In genomic region chr3:140898340-140899180, GRCh38 we compare ENCODE assay signal across 8 cellular contexts. TPM values are rescaled to one million over a fixed set of nuclear protein-coding genes. Genes with fewer than 3 reads are reported as not detected.
DNase-seq lines count a peak whose midpoint lies in the region; ATAC-seq, FAIRE-seq and TF ChIP-seq lines count a peak whose summit lies in the region.

No MANE protein-coding gene starts in this region.

- no peaks in the 10 kb centered on the region for H3F3A ChIP-seq in Loucy (ENCODE audit: low read depth)

- TF ChIP-seq CTCF in GM12874 (IDR thresholded peaks at IDR 0.05; ENCODE audit: insufficient read depth, low read depth, low read length) (peak; percentile 29; the same call in 1 of the 2 replicates), Loucy (conservative IDR thresholded peaks at IDR 0.05; ENCODE audit: low read length) (peak; percentile 86), endothelial cell of umbilical vein (IDR thresholded peaks at IDR 0.05; ENCODE audit: extremely low read depth in 1 of 2, insufficient read depth in 1 of 2, low read depth in 1 of 2, low read length in 2 of 2) (peak; percentile 16 to 42)

- no peak overlapping the region for H3K4me3 ChIP-seq in Loucy (ENCODE audit: low read length, poor library complexity, severe bottlenecking)
- no peak overlapping the region for H3K4me3 ChIP-seq in endothelial cell of umbilical vein (replicated peaks in 1 of 3; ENCODE audit: insufficient read depth in 1 of 3, low read depth in 1 of 3, low read length in 3 of 3)

- ATAC-seq in HG03097 (IDR thresholded peaks at IDR 0.05; ENCODE audit: low FRiP score, unreplicated experiment): no peak

- CTCF ChIA-PET in endothelial cell of umbilical vein (lab: Charles Lee): interaction anchor here (1.0 to 2.4 kb wide), 5 partner anchors 30 to 294 kb away, joined by 3 to 12 read pairs (median 3); no protein-coding TSS in a partner anchor

- H3K9me3 ChIP-seq in Loucy (ENCODE audit: insufficient read depth, low read depth, low read length) (no peaks in the 10 kb centered on the region), endothelial cell of umbilical vein (replicated peaks; ENCODE audit: control insufficient read depth, insufficient read depth, low read length) (no peaks in the 10 kb centered on the region)

- DNase-seq in AG20443 (ENCODE audit: low spot score) (peak; percentile 65), RPMI7951 (ENCODE audit: low read depth) (peak; percentile 70), endothelial cell of umbilical vein (ENCODE audit: low read depth, low spot score) (peak; percentile 55), myocyte (ENCODE audit: low read depth) (peak; percentile 83), ureter (ENCODE audit: low spot score) (no peak)

- H3K36me3 ChIP-seq in Loucy (ENCODE audit: insufficient read depth, low read length) (no peaks in the 10 kb centered on the region), endothelial cell of umbilical vein (ENCODE audit: control insufficient read depth in 2 of 2, extremely low read depth in 1 of 2, insufficient read depth in 2 of 2, low read length in 2 of 2) (no peaks in the 10 kb centered on the region)

- no peak overlapping the region for H3K27ac ChIP-seq in endothelial cell of umbilical vein (ENCODE audit: insufficient read depth, low read depth, low read length)

- intact Hi-C loops in endothelial cell of umbilical vein (cut with micrococcal nuclease): loop anchor here (1.0 to 2.0 kb wide), 3 partner anchors 74 to 294 kb away; no protein-coding TSS in a partner anchor

- no peak for TF ChIP-seq POLR2A in endothelial cell of umbilical vein (IDR thresholded peaks at IDR 0.05; ENCODE audit: low read depth, low read length)

- no peaks in the 10 kb centered on the region for H3K9me1 ChIP-seq in endothelial cell of umbilical vein (replicated peaks; ENCODE audit: control insufficient read depth, extremely low read depth, insufficient read depth, low read length)

- no peaks in the 10 kb centered on the region for H3K9me2 ChIP-seq in Loucy (replicated peaks; ENCODE audit: low read depth, low read length)

- POLR2A ChIA-PET in endothelial cell of umbilical vein (lab: Charles Lee): no interaction called here

- BruUV-seq in endothelial cell of umbilical vein (replicated peaks; lab: Mats Ljungman, UMichigan): no TSS peak

- H2AFZ ChIP-seq in Loucy (ENCODE audit: low read length) (peak overlapping the region; percentile 32; the same call in 1 of the 2 replicates), endothelial cell of umbilical vein (ENCODE audit: low read depth, low read length) (no peak overlapping the region)

- dilution Hi-C loops in endothelial cell of umbilical vein (cut with MboI; ENCODE audit: extremely low pct_ligation_motif_present, low sequenced_read_pairs): no loop called here

- H3K79me2 ChIP-seq in Loucy (ENCODE audit: insufficient read depth, low read length) (no peaks in the 10 kb centered on the region), endothelial cell of umbilical vein (ENCODE audit: control insufficient read depth, insufficient read depth, low read length) (no peaks in the 10 kb centered on the region)

- H3K9ac ChIP-seq in Loucy (ENCODE audit: low read depth, low read length, poor library complexity, severe bottlenecking) (no peak overlapping the region), endothelial cell of umbilical vein (replicated peaks; ENCODE audit: extremely low read depth, insufficient read depth, low read length) (no peak overlapping the region)

- peak; percentile 60 for FAIRE-seq in endothelial cell of umbilical vein (lab: Jason Lieb, UNC)

- H3K4me2 ChIP-seq in Loucy (ENCODE audit: low read depth, low read length, poor library complexity, severe bottlenecking): no peak overlapping the region
- no peak overlapping the region for H3K4me2 ChIP-seq in endothelial cell of umbilical vein (ENCODE audit: insufficient read depth, low read length)

- H3K27me3 ChIP-seq in Loucy (ENCODE audit: insufficient read depth, low read length, poor library complexity, severe bottlenecking) (no peaks in the 10 kb centered on the region), endothelial cell of umbilical vein (ENCODE audit: control insufficient read depth in 2 of 2, insufficient read depth in 2 of 2, low read length in 2 of 2) (no peaks in the 10 kb centered on the region)

- no peaks in the 10 kb centered on the region for H3K4me1 ChIP-seq in Loucy (ENCODE audit: insufficient read depth, low read length, poor library complexity, severe bottlenecking)
- H3K4me1 ChIP-seq in endothelial cell of umbilical vein (ENCODE audit: control insufficient read depth, extremely low read depth, insufficient read depth, low read length): no peaks in the 10 kb centered on the region

- H4K20me1 ChIP-seq in Loucy (ENCODE audit: insufficient read depth, low read length, poor library complexity, severe bottlenecking) (no peaks in the 10 kb centered on the region), endothelial cell of umbilical vein (replicated peaks; ENCODE audit: control insufficient read depth, extremely low read depth, insufficient read depth, low read length) (no peaks in the 10 kb centered on the region)

TF ChIP-seq in endothelial cell of umbilical vein, 7 proteins besides CTCF, POLR2A, EP300 and RAD21:
- no peak for TF ChIP-seq MAX (IDR thresholded peaks at IDR 0.05; ENCODE audit: insufficient read depth, insufficient read length)
- no peak for TF ChIP-seq GATA2 (IDR thresholded peaks at IDR 0.05; ENCODE audit: insufficient read depth, insufficient read length, low read depth, low read length)
- TF ChIP-seq EZH2 (IDR thresholded peaks at IDR 0.05; ENCODE audit: borderline replicate concordance, low read depth, low read length, severe bottlenecking): no peak
- TF ChIP-seq FOS (IDR thresholded peaks at IDR 0.05; ENCODE audit: borderline replicate concordance, insufficient read depth, low read length): no peak
- TF ChIP-seq POLR2AphosphoS5 (IDR thresholded peaks at IDR 0.05; ENCODE audit: insufficient read depth, low read depth, low read length): no peak
- TF ChIP-seq MYC (IDR thresholded peaks at IDR 0.05; ENCODE audit: low read depth, low read length): no peak
- no peak for TF ChIP-seq JUN (IDR thresholded peaks at IDR 0.05; ENCODE audit: borderline replicate concordance, insufficient read depth, insufficient read length, low read depth)

RNA-seq across cellular contexts. Expression of gene SLC25A36, which starts 43.1 kb away (rescaled TPM):
- 37.4 and 49.1 TPM in 2 replicates for total RNA-seq in RPMI7951 (2014; rRNA removed; shearing (Covaris generic))
- 37.4 and 38.8 TPM in 2 replicates for total RNA-seq in endothelial cell of umbilical vein
- 12.5 and 17.7 TPM in 2 replicates for polyA plus RNA-seq in endothelial cell of umbilical vein
- polyA plus RNA-seq in endothelial cell of umbilical vein (2011; cell fraction: cytosol; rRNA removed): 9.9 and 12.0 TPM in 2 replicates
- polyA plus RNA-seq in endothelial cell of umbilical vein (2011; cell fraction: nucleus; rRNA removed): 81.9 and 97.1 TPM in 2 replicates
- polyA plus RNA-seq in endothelial cell of umbilical vein (2012): 24.9 and 27.2 TPM in 2 replicates
- 43.6 and 50.9 TPM in 2 replicates for polyA minus RNA-seq in endothelial cell of umbilical vein
- polyA minus RNA-seq in endothelial cell of umbilical vein (2011; cell fraction: cytosol; rRNA and poly(A)+ RNA removed): 37.4 TPM
- polyA minus RNA-seq in endothelial cell of umbilical vein (2011; cell fraction: nucleus; rRNA and poly(A)+ RNA removed): 62.1 and 84.2 TPM in 2 replicates
- 42.7 and 67.8 TPM in 2 replicates for total RNA-seq in myocyte
- polyA plus RNA-seq in myocyte (2012): 24.7 TPM
- total RNA-seq in ureter: 80.7 TPM

Comparison
In these comparisons a context has a peak if more than half of its experiments do, and no peak if none do; other contexts are left out.
1. CTCF ChIP-seq: peak in every context shown above with its lines; median percentile 86 in Loucy; 29 in GM12874; 29 in endothelial cell of umbilical vein.